ENCODE assay signal across 25 cellular contexts in the genomic region with DNA sequence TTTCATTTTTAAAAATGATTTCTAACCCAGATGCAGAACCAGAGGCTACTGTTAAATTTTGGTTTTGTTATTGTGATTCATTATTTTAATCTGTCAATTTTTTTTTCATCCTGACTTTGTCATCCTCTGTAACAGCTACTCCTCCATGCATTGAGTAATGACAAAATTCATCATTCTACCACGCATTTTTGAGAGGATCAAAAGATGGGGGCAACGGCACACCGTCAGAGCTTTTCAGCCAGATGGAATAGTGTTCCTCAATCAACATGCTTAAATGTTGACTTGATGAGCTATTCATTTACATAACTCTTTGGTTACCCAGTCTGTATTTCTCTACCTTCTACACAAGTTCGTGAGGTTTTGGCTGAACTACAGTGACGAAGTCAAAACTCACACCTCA.
"Had no signal": no experiment of that assay in that cellular context is flagged by ENCODE, and none has a peak within 500 bp of the region (broad histone marks: within the 10 kb centered on the region; RNA-seq: fewer than 3 reads in every experiment).

No MANE protein-coding gene starts in this region.

- ATAC-seq: HepG2 had no signal

- H3K27me3 ChIP-seq: MG63 had no signal

- H3K27ac ChIP-seq: SJSA1, SK-N-MC had no signal

- DNase-seq: IMR-90; Karpas-422; KG1; MG63; NCI-H1092; NCI-H1105 treated with DMSO at 0.1 percent for 48 hours; NCI-H1436; NCI-H187; NCI-H2029; NCI-H2081 treated with DMSO at 0.1 percent for 48 hours; NCI-H2171; NCI-H226; NCI-H446; NCI-H510A; NCI-H524 treated with DMSO at 0.1 percent for 48 hours; NCI-H69; NCI-H774; NK-92 treated with Interleukin-12 subunit alpha and Interleukin-12 subunit beta, amount 100 ng/mL, for 24 hours; OCI-M1; Right ventricle myocardium superior; RPMI8226; SIG-M5 had no signal

- H3K36me3 ChIP-seq: MG63, SJSA1 had no signal

- H3K9me3 ChIP-seq: MG63, SJSA1 had no signal

- H3K4me3 ChIP-seq: MG63, SJSA1, SK-N-MC had no signal

- H3K4me1 ChIP-seq: SJSA1 had no signal
